29 cellular contexts compared by ENCODE assay signal in genomic region chr5:83453937-83454336, GRCh38. TPM values are rescaled to one million over a fixed set of nuclear protein-coding genes. Genes with fewer than 3 reads are reported as not detected.
"Had no signal": no experiment of that assay in that cellular context is flagged by ENCODE, and none has a peak within 500 bp of the region (broad histone marks: within the 10 kb centered on the region; RNA-seq: fewer than 3 reads in every experiment).

No MANE protein-coding gene starts in this region.

- FAIRE-seq: colon, TTC549 had no signal

- H3K4me1 ChIP-seq: ascending aorta, breast epithelium had no signal

- H3K27ac ChIP-seq: ascending aorta, breast epithelium, VCaP had no signal

- H3K4me3 ChIP-seq: ascending aorta, breast epithelium had no signal

- H3K36me3 ChIP-seq: ascending aorta, breast epithelium had no signal

- H3K27me3 ChIP-seq: ascending aorta, breast epithelium had no signal

- ATAC-seq: activated CD8-positive, alpha-beta T cell treated with anti-CD3 and anti-CD28 coated beads for 36 hours; activated naive CD8-positive, alpha-beta T cell treated with anti-CD3 and anti-CD28 coated beads, Interleukin-2, amount 50 U/mL, for 24 hours had no signal

- DNase-seq: activated B cell treated with CpG ODN at 0.5 μM for 24 hours; activated CD4-positive, alpha-beta memory T cell treated with anti-CD3 and anti-CD28 coated beads for 36 hours; activated CD4-positive, alpha-beta T cell treated with anti-CD3 and anti-CD28 coated beads for 4 hours; activated CD4-positive, alpha-beta T cell treated with anti-CD3 and anti-CD28 coated beads, Interleukin-2, amount 10 ng/mL, durations not matched to agents 24 days and 14 days; activated CD4-positive, alpha-beta T cell treated with anti-CD3 and anti-CD28 coated beads, Interleukin-2, amount 50 U/mL, for 1 hour; activated CD4-positive, alpha-beta T cell treated with anti-CD3 and anti-CD28 coated beads, Interleukin-2, amount 50 U/mL, for 4 hours; activated CD4-positive, CD25-positive, alpha-beta regulatory T cell treated with anti-CD3 and anti-CD28 coated beads, Interleukin-2, amount 50 U/mL, for 72 hours; activated CD8-positive, alpha-beta memory T cell treated with anti-CD3 and anti-CD28 coated beads, Interleukin-2, amount 50 U/mL, for 4 hours; activated CD8-positive, alpha-beta T cell treated with anti-CD3 and anti-CD28 coated beads for 36 hours; activated effector memory CD4-positive, alpha-beta T cell treated with Interleukin-2 at 50 U/mL for 16 hours; activated gamma-delta T cell; activated naive CD4-positive, alpha-beta T cell treated with anti-CD3 and anti-CD28 coated beads, Interleukin-2, amount 10 ng/mL, durations not matched to agents 7 days and 5 days; activated naive CD4-positive, alpha-beta T cell treated with Interleukin-2 at 50 U/mL for 16 hours; activated naive CD8-positive, alpha-beta T cell treated with anti-CD3 and anti-CD28 coated beads, Interleukin-2, amount 10 ng/mL, durations not matched to agents 7 days and 5 days; activated naive CD8-positive, alpha-beta T cell treated with anti-CD3 and anti-CD28 coated beads, Interleukin-2, amount 50 U/mL, for 24 hours; activated T-cell treated with anti-CD3 and anti-CD28 coated beads, Interleukin-2, amount 50 U/mL, for 24 hours; activated T-cell treated with anti-CD3 and anti-CD28 coated beads, Interleukin-2, amount 50 U/mL, for 48 hours; amygdala; anterior cingulate cortex; central memory CD4-positive, alpha-beta T cell; T-helper 2 cell; T-helper 9 cell had no signal

RNA-seq across cellular contexts. Expression of gene VCAN, which starts 17.6 kb away (rescaled TPM):
- total RNA-seq: activated CD4-positive, alpha-beta T cell treated with anti-CD3 and anti-CD28 coated beads, Interleukin-2, amount 10 ng/mL, durations not matched to agents 24 days and 14 days; activated CD8-positive, alpha-beta memory T cell treated with anti-CD3 and anti-CD28 coated beads for 36 hours; activated CD8-positive, alpha-beta T cell treated with anti-CD3 and anti-CD28 coated beads for 36 hours; activated T-helper 2 cell treated with anti-CD3 and anti-CD28 coated beads, Interferon-gamma antibody, Interleukin-2, Interleukin-4, amounts not matched to agents 10 μg/mL and 5 μg/mL and 100 μg/mL, durations not matched to agents 14 hours and 24 hours and 36 hours had no signal
